Comparison of ENCODE assay signal across 8 cellular contexts in genomic region chr12:49828143-49829091, GRCh38. TPM values are rescaled to one million over a fixed set of nuclear protein-coding genes. Genes with fewer than 3 reads are reported as not detected.
DNase-seq lines count a peak whose midpoint lies in the region; ATAC-seq, FAIRE-seq and TF ChIP-seq lines count a peak whose summit lies in the region.

Gene NCKAP5L (minus strand): TSS chr12:49828413. CDS start chr12:49804044, 24,369 bp downstream.

- H3K36me3 Mint-ChIP-seq in T-cell = no peaks in the 10 kb centered on the region
- peaks cover 2% of the 10 kb centered on the region for H3K36me3 Mint-ChIP-seq in progenitor cell of endocrine pancreas (ENCODE audit: insufficient read depth)

- TF ChIP-seq POLR2A in GM12891 (IDR thresholded peaks at IDR 0.05; ENCODE audit: low read depth, low read length) = peak; percentile 41; the same call in 1 of the 2 replicates

- H3K27ac Mint-ChIP-seq in T-cell (peak within 1 kb of the TSS; percentile 98 to 99), progenitor cell of endocrine pancreas (peak within 1 kb of the TSS; percentile 98)

- ATAC-seq in HG02840 (IDR thresholded peaks at IDR 0.05; ENCODE audit: low FRiP score, unreplicated experiment) (peak; percentile 76), T-cell (replicated peaks in 1 of 4) (peak; percentile 95 to 97 (median 96)), heart right ventricle (peak; percentile 96 to 98 (median 97)), upper lobe of right lung (peak; percentile 97)

- H3K27ac ChIP-seq in heart right ventricle (peak within 1 kb of the TSS; percentile 83 to 97 (median 93)), upper lobe of right lung (peak within 1 kb of the TSS; percentile 86)

- peaks cover 0 to 3% of the 10 kb centered on the region in 2 donors for H3K27me3 Mint-ChIP-seq in T-cell
- no peaks in the 10 kb centered on the region for H3K27me3 Mint-ChIP-seq in progenitor cell of endocrine pancreas

- peak within 1 kb of the TSS; percentile 88 to 99 (median 96) for H3K4me3 Mint-ChIP-seq in T-cell
- H3K4me3 Mint-ChIP-seq in progenitor cell of endocrine pancreas (ENCODE audit: low read depth) = peak within 1 kb of the TSS; percentile 85

- H3K4me1 Mint-ChIP-seq in T-cell (peaks cover 23 to 34% (median 34%) of the 10 kb centered on the region in 3 donors), progenitor cell of endocrine pancreas (ENCODE audit: low read depth) (peaks cover 18% of the 10 kb centered on the region)

- peaks cover 17 to 53% (median 47%) of the 10 kb centered on the region in 9 donors for H3K4me1 ChIP-seq in heart right ventricle
- peaks cover 44% of the 10 kb centered on the region for H3K4me1 ChIP-seq in upper lobe of right lung

- TF ChIP-seq CTCF in heart right ventricle (IDR thresholded peaks at IDR 0.05) = no peak
- no peak for TF ChIP-seq CTCF in progenitor cell of endocrine pancreas (IDR thresholded peaks at IDR 0.05; ENCODE audit: unreplicated experiment)
- no peak for TF ChIP-seq CTCF in upper lobe of right lung (IDR thresholded peaks at IDR 0.05)

- intact Hi-C loops in heart right ventricle (cut with DNase I) (loop anchor here in 1 of 10 donors (2.0 to 10.0 kb wide), 2 partner anchors 14 to 184 kb away; partner anchors contain the start of gene BCDIN3D), upper lobe of right lung (cut with DNase I) (no loop called here)

- POLR2A ChIA-PET in T-cell (lab: Charles Lee) = interaction anchor here (0.5 to 0.7 kb wide), 5 partner anchors 9 to 128 kb away, joined by 3 to 8 read pairs (median 3); partner anchors contain the start of gene BCDIN3D (in 1 of the 2)

- H3K9me3 Mint-ChIP-seq in T-cell (no peaks in the 10 kb centered on the region), progenitor cell of endocrine pancreas (ENCODE audit: low read depth) (no peaks in the 10 kb centered on the region)

- H3K9me3 ChIP-seq in heart right ventricle = no peaks in the 10 kb centered on the region
- H3K9me3 ChIP-seq in upper lobe of right lung = no peaks in the 10 kb centered on the region

- WGBS in heart right ventricle, 2 donors = 0% methylated on average over 57 to 60 of the region's 60 CpGs

- no peaks in the 10 kb centered on the region for H3K36me3 ChIP-seq in heart right ventricle
- H3K36me3 ChIP-seq in upper lobe of right lung = no peaks in the 10 kb centered on the region

- H3K4me3 ChIP-seq in heart right ventricle (peak within 1 kb of the TSS; percentile 78 to 92 (median 89)), upper lobe of right lung (peak within 1 kb of the TSS; percentile 87)

- CTCF ChIA-PET in T-cell (lab: Charles Lee) = interaction anchor here (0.6 to 2.1 kb wide), 11 partner anchors 10 to 804 kb away, joined by 3 to 13 read pairs (median 6); partner anchors contain the start of genes BCDIN3D (in 1 of the 2), COX14 (in 1 of the 2), LMBR1L (in 1 of the 2) and TMBIM6 (in 1 of the 2)

- DNase-seq in GM12891 (ENCODE audit: insufficient read length, low spot score) (peak; percentile 96), NCI-H146 (lab: John Stamatoyannopoulos, UW) (peak; percentile 96), T-cell (peak; percentile 83 to 96 (median 92)), amniotic stem cell (lab: John Stamatoyannopoulos, UW) (peak; percentile 94), heart right ventricle (peak; percentile 97 to 98), progenitor cell of endocrine pancreas (ENCODE audit: low spot score, unreplicated experiment) (peak; percentile 90), upper lobe of right lung (peak; percentile 99)

- H3K27me3 ChIP-seq in heart right ventricle = no peaks in the 10 kb centered on the region
- no peaks in the 10 kb centered on the region for H3K27me3 ChIP-seq in upper lobe of right lung

- FAIRE-seq in GM12891 (lab: Jason Lieb, UNC) = peak; percentile 96

TF ChIP-seq in GM12891, 5 proteins besides CTCF, POLR2A, EP300 and RAD21:
- TF ChIP-seq POU2F2 (IDR thresholded peaks at IDR 0.05; ENCODE audit: low read depth, low read length) (peak; percentile 47; the same call in 1 of the 2 replicates), SPI1 (IDR thresholded peaks at IDR 0.05; ENCODE audit: low read depth, low read length) (peak; percentile 34; the same call in 1 of the 2 replicates), TAF1 (IDR thresholded peaks at IDR 0.05; ENCODE audit: low read depth, low read length) (no peak), POLR2AphosphoS5 (IDR thresholded peaks at IDR 0.05; ENCODE audit: low read depth, low read length) (peak; percentile 47; the same call in 1 of the 2 replicates), PAX5 (IDR thresholded peaks at IDR 0.05; ENCODE audit: insufficient read depth, low read length, severe bottlenecking) (no peak)

RNA-seq across cellular contexts. Expression of gene NCKAP5L, which starts in this region (rescaled TPM):
- 8.5 TPM for polyA plus RNA-seq in GM12891 (2012; ENCODE audit: low read depth, missing spikeins)
- total RNA-seq in T-cell (10 to 100 TPM; 11.1 to 12.9 (median 12.6) TPM), heart right ventricle (10 to 100 TPM; 17.3 to 32.1 (median 23.7) TPM), progenitor cell of endocrine pancreas (33.4 and 34.5 TPM in 2 replicates), upper lobe of right lung (23.2 TPM)
- 10 to 100 TPM; 11.6 to 44.6 TPM for polyA plus RNA-seq in heart right ventricle

Comparison
In these comparisons a context has a peak if more than half of its experiments do, and no peak if none do; other contexts are left out.
1. Peak in every context shown above with its lines: DNase-seq, ATAC-seq, H3K4me3 ChIP-seq and H3K27ac ChIP-seq.